Comparison of ENCODE assay signal across 13 cellular contexts in the genomic region with DNA sequence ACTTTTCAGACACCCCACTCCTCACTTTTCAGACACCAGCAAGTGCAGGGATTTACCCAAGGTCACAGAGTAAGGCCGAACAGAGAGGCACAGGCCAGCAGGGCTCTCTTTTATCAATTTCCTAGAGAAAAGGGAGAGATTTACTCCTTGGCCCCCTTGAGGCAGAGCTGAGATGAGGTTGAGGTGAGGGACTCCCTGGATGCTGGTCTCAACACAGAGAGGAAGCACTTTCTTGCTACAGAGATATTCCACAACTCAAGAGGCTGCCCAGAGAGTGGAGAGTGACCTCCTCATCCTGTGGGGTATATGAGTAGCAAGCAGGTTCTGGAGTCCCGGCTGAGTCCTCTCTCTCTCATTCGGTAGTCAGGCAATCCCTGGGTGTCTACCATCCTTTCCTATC. TPM values are rescaled to one million over a fixed set of nuclear protein-coding genes. Genes with fewer than 3 reads are reported as not detected.
DNase-seq lines count a peak whose midpoint lies in the region; ATAC-seq and TF ChIP-seq lines count a peak whose summit lies in the region.
"Had no signal": no experiment of that assay in that cellular context is flagged by ENCODE, and none has a peak within 500 bp of the region (broad histone marks: within the 10 kb centered on the region; RNA-seq: fewer than 3 reads in every experiment).

No MANE protein-coding gene starts in this region.

- no peak overlapping the region for H3K27ac Mint-ChIP-seq in activated naive CD8-positive, alpha-beta T cell
- no peak overlapping the region for H3K27ac Mint-ChIP-seq in activated naive CD8-positive, alpha-beta T cell treated with anti-CD3 and anti-CD28 coated beads, Interleukin-2, amount 50 U/mL, for 24 hours

- no peak for TF ChIP-seq POLR2A in vagina (IDR thresholded peaks at IDR 0.05)

- no peaks in the 10 kb centered on the region for H3K36me3 ChIP-seq in vagina
- H3K36me3 ChIP-seq: adrenal gland, left lung had no signal

- H3K4me1 ChIP-seq in vagina: peaks cover 32% of the 10 kb centered on the region

- H3K9me3 ChIP-seq in vagina: no peaks in the 10 kb centered on the region
- H3K9me3 ChIP-seq: adrenal gland, left lung had no signal

- peak overlapping the region; percentile 98 for H3K27ac ChIP-seq in vagina

- no peak for DNase-seq in activated naive CD8-positive, alpha-beta T cell treated with anti-CD3 and anti-CD28 coated beads, Interleukin-2, amount 50 U/mL, for 24 hours
- DNase-seq in SK-MEL-5 (ENCODE audit: low read depth, low spot score) (peak; percentile 27), fibroblast of villous mesenchyme (ENCODE audit: low read depth) (no peak), vagina (ENCODE audit: extremely low spot score in 2 of 2) (no peak), ecto neural progenitor cell (ENCODE audit: low spot score) (no peak)
- DNase-seq in activated CD4-positive, alpha-beta T cell treated with anti-CD3 and anti-CD28 coated beads, Interleukin-2, amount 50 U/mL, for 48 hours: no peak
- DNase-seq: activated CD8-positive, alpha-beta memory T cell treated with anti-CD3 and anti-CD28 coated beads, Interleukin-2, amount 50 U/mL, for 48 hours; adrenal gland; effector CD4-positive, alpha-beta T cell; NCI-H2171 had no signal

- ATAC-seq in activated naive CD8-positive, alpha-beta T cell treated with anti-CD3 and anti-CD28 coated beads, Interleukin-2, amount 50 U/mL, for 24 hours: no peak
- no peak for ATAC-seq in HG03460 (IDR thresholded peaks at IDR 0.05; ENCODE audit: unreplicated experiment)
- ATAC-seq: left lung had no signal

- no peaks in the 10 kb centered on the region for H3K36me3 Mint-ChIP-seq in activated naive CD8-positive, alpha-beta T cell
- no peaks in the 10 kb centered on the region for H3K36me3 Mint-ChIP-seq in activated naive CD8-positive, alpha-beta T cell treated with anti-CD3 and anti-CD28 coated beads, Interleukin-2, amount 50 U/mL, for 24 hours (ENCODE audit: low read depth)

- H3K4me1 Mint-ChIP-seq in activated naive CD8-positive, alpha-beta T cell (ENCODE audit: low read depth): peaks cover 10% of the 10 kb centered on the region
- peaks cover 6% of the 10 kb centered on the region for H3K4me1 Mint-ChIP-seq in activated naive CD8-positive, alpha-beta T cell treated with anti-CD3 and anti-CD28 coated beads, Interleukin-2, amount 50 U/mL, for 24 hours

- intact Hi-C loops in vagina (cut with DNase I): no loop called here

- peak overlapping the region; percentile 7 for H3K4me3 Mint-ChIP-seq in activated naive CD8-positive, alpha-beta T cell
- H3K4me3 Mint-ChIP-seq in activated naive CD8-positive, alpha-beta T cell treated with anti-CD3 and anti-CD28 coated beads, Interleukin-2, amount 50 U/mL, for 24 hours: no peak overlapping the region

- H3K27me3 ChIP-seq in vagina: no peaks in the 10 kb centered on the region
- H3K27me3 ChIP-seq: adrenal gland had no signal

- no peaks in the 10 kb centered on the region for H3K9me3 Mint-ChIP-seq in activated naive CD8-positive, alpha-beta T cell (ENCODE audit: low read depth)
- H3K9me3 Mint-ChIP-seq in activated naive CD8-positive, alpha-beta T cell treated with anti-CD3 and anti-CD28 coated beads, Interleukin-2, amount 50 U/mL, for 24 hours: no peaks in the 10 kb centered on the region

- in situ Hi-C loops in SK-MEL-5 (cut with HindIII; ENCODE audit: low pct_unique_long_range_greater_than_20kb, low sequenced_read_pairs): no loop called here

- TF ChIP-seq CTCF in fibroblast of villous mesenchyme (IDR thresholded peaks at IDR 0.05; ENCODE audit: insufficient read depth, low read depth, low read length) (peak; percentile 18), vagina (IDR thresholded peaks at IDR 0.05) (no peak)

- no peak overlapping the region for H3K4me3 ChIP-seq in fibroblast of villous mesenchyme (ENCODE audit: low read depth, low read length)
- no peak overlapping the region for H3K4me3 ChIP-seq in vagina
- H3K4me3 ChIP-seq: left lung had no signal

- peaks cover 10% of the 10 kb centered on the region for H3K27me3 Mint-ChIP-seq in activated naive CD8-positive, alpha-beta T cell
- H3K27me3 Mint-ChIP-seq in activated naive CD8-positive, alpha-beta T cell treated with anti-CD3 and anti-CD28 coated beads, Interleukin-2, amount 50 U/mL, for 24 hours: peaks cover 29% of the 10 kb centered on the region

RNA-seq across cellular contexts. Expression of a gene that starts 2.0 kb away (rescaled TPM):
- total RNA-seq in SK-MEL-5 (2014; rRNA removed; shearing (Covaris generic)): 1.1 and 1.5 TPM in 2 replicates
- 5.2 and 7.0 TPM in 2 replicates for polyA plus RNA-seq in SK-MEL-5 (2015; cell fraction: cytosol; rRNA removed)
- 19.2 and 24.5 TPM in 2 replicates for polyA plus RNA-seq in SK-MEL-5 (2015; cell fraction: nucleus; rRNA removed)
- 71.2 and 78.3 TPM in 2 replicates for total RNA-seq in fibroblast of villous mesenchyme
- 32.9 TPM for total RNA-seq in vagina

RNA-seq across cellular contexts. Expression of a gene that starts 33.9 kb away (rescaled TPM):
- total RNA-seq in SK-MEL-5 (2014; rRNA removed; shearing (Covaris generic)): not detected in 2 replicates
- not detected in 2 replicates for polyA plus RNA-seq in SK-MEL-5 (2015; cell fraction: cytosol; rRNA removed)
- polyA plus RNA-seq in SK-MEL-5 (2015; cell fraction: nucleus; rRNA removed): not detected in 2 replicates
- total RNA-seq in fibroblast of villous mesenchyme (0.32 TPM in 1 of 2 replicates, not detected in the other), vagina (2.0 TPM)

Comparison
In these comparisons a context has a peak if more than half of its experiments do, and no peak if none do; other contexts are left out.
1. RNA of a gene that starts 2.0 kb away (total RNA-seq): 71.2 to 78.3 TPM in fibroblast of villous mesenchyme and 32.9 TPM in vagina (single experiment); 1.1 to 1.5 TPM in SK-MEL-5; every median in the first group is over 10 times any median in the second.